In genomic region chr11:132217856-132218255, GRCh38 we compare ENCODE assay signal across 19 cellular contexts.
"Had no signal": no experiment of that assay in that cellular context is flagged by ENCODE, and none has a peak within 500 bp of the region (broad histone marks: within the 10 kb centered on the region; RNA-seq: fewer than 3 reads in every experiment).

No MANE protein-coding gene starts in this region.

- H3K27me3 ChIP-seq: dorsolateral prefrontal cortex, left lung, neutrophil, sigmoid colon, testis, tibial artery had no signal

- H3K36me3 Mint-ChIP-seq: natural killer cell; stimulated activated memory B cell treated with anti-CD40 and anti-IgM and Interleukin-4, amounts not matched to agents 10 μg/mL and 1 μg/mL and 100 μg/mL, for 72 hours; type B pancreatic cell had no signal

- H3K27ac ChIP-seq: hepatocyte, left lung, lower lobe of right lung, neutrophil, pancreas, sigmoid colon, testis, tibial artery had no signal

- DNase-seq: effector CD4-positive, alpha-beta T cell; kidney; left lung; lower lobe of right lung; natural killer cell; pancreas; sigmoid colon; stimulated activated CD4-positive, alpha-beta T cell treated with anti-CD3 and anti-CD28 coated beads, Interleukin-2, amount 100 ng/mL, for 24 hours; stimulated activated CD4-positive, alpha-beta T cell treated with anti-CD3 and anti-CD28 coated beads, Interleukin-4, amount 100 ng/mL, for 24 hours; stimulated activated naive CD8-positive, alpha-beta T cell treated with anti-CD3 and anti-CD28 coated beads, Interleukin-15, Interleukin-2, amounts not matched to agents 100 U/mL and 50 U/mL, for 24 hours; testis; tibial artery had no signal

- H3K9me3 ChIP-seq: lower lobe of right lung, neutrophil, pancreas, sigmoid colon, testis, tibial artery had no signal

- H3K4me3 ChIP-seq: dorsolateral prefrontal cortex, hepatocyte, left lung, lower lobe of right lung, pancreas, sigmoid colon, testis, tibial artery had no signal

- H3K36me3 ChIP-seq: left lung, lower lobe of right lung, neutrophil, pancreas, sigmoid colon, tibial artery had no signal

- ATAC-seq: left lung; lower lobe of right lung; natural killer cell; pancreas; stimulated activated memory B cell treated with anti-CD40 and anti-IgM and Interleukin-4, amounts not matched to agents 10 μg/mL and 1 μg/mL and 100 μg/mL, for 72 hours; stimulated activated naive CD8-positive, alpha-beta T cell treated with anti-CD3 and anti-CD28 coated beads, Interleukin-15, Interleukin-2, amounts not matched to agents 100 U/mL and 50 U/mL, for 24 hours had no signal

- H3K4me2 ChIP-seq: hepatocyte had no signal

- H3K4me3 Mint-ChIP-seq: central memory CD8-positive, alpha-beta T cell; natural killer cell; neural crest cell; stimulated activated memory B cell treated with anti-CD40 and anti-IgM and Interleukin-4, amounts not matched to agents 10 μg/mL and 1 μg/mL and 100 μg/mL, for 72 hours; type B pancreatic cell had no signal

- H3K79me2 ChIP-seq: hepatocyte had no signal

- H3K27me3 Mint-ChIP-seq: central memory CD8-positive, alpha-beta T cell; stimulated activated memory B cell treated with anti-CD40 and anti-IgM and Interleukin-4, amounts not matched to agents 10 μg/mL and 1 μg/mL and 100 μg/mL, for 72 hours had no signal

- H2AFZ ChIP-seq: hepatocyte had no signal

- H3K27ac Mint-ChIP-seq: natural killer cell; stimulated activated memory B cell treated with anti-CD40 and anti-IgM and Interleukin-4, amounts not matched to agents 10 μg/mL and 1 μg/mL and 100 μg/mL, for 72 hours; type B pancreatic cell had no signal

- H3K4me1 ChIP-seq: left lung, lower lobe of right lung, pancreas, testis, tibial artery had no signal

- H3K4me1 Mint-ChIP-seq: central memory CD8-positive, alpha-beta T cell; natural killer cell; stimulated activated memory B cell treated with anti-CD40 and anti-IgM and Interleukin-4, amounts not matched to agents 10 μg/mL and 1 μg/mL and 100 μg/mL, for 72 hours had no signal

- H3K9me3 Mint-ChIP-seq: stimulated activated memory B cell treated with anti-CD40 and anti-IgM and Interleukin-4, amounts not matched to agents 10 μg/mL and 1 μg/mL and 100 μg/mL, for 72 hours; type B pancreatic cell had no signal
